Comparison of ENCODE assay signal across 2 cellular contexts in genomic region chr2:240308111-240308651, GRCh38.
TF ChIP-seq lines count a peak whose summit lies in the region.

No MANE protein-coding gene starts in this region.

TF ChIP-seq in SK-N-SH, 30 proteins besides CTCF, POLR2A, EP300 and RAD21 (continued from another document):
- no peak for TF ChIP-seq ZBTB33 (IDR thresholded peaks at IDR 0.05; ENCODE audit: borderline replicate concordance, low read depth)
- no peak for TF ChIP-seq FOSL2 (IDR thresholded peaks at IDR 0.05; ENCODE audit: borderline replicate concordance, low read depth)
- no peak for TF ChIP-seq POLR2AphosphoS5 (IDR thresholded peaks at IDR 0.05; ENCODE audit: low read depth, low read length)
- TF ChIP-seq MAX (IDR thresholded peaks at IDR 0.05; ENCODE audit: low read depth), result no peak
- TF ChIP-seq SMC3 (IDR thresholded peaks at IDR 0.05; ENCODE audit: low read depth, low read length), result no peak
- no peak for TF ChIP-seq PBX3 (IDR thresholded peaks at IDR 0.05)
- TF ChIP-seq RCOR1 (IDR thresholded peaks at IDR 0.05; ENCODE audit: low read length), result no peak

TF ChIP-seq in SK-N-SH treated with all-trans-retinoic acid at 6 μM for 48 hours, 23 proteins besides CTCF, POLR2A, EP300 and RAD21 (continued from another document):
- TF ChIP-seq CREB5 (CRISPR knock-in tag; IDR thresholded peaks at IDR 0.05; ENCODE audit: low read depth) (no peak), ISL1 (CRISPR knock-in tag; IDR thresholded peaks at IDR 0.05) (no peak), ZNF565 (CRISPR knock-in tag; conservative IDR thresholded peaks at IDR 0.05; ENCODE audit: low read depth) (no peak), CSDC2 (CRISPR knock-in tag; IDR thresholded peaks at IDR 0.05) (no peak), ZFP30 (CRISPR knock-in tag; IDR thresholded peaks at IDR 0.05) (no peak)
- TF ChIP-seq, protein P1, sequence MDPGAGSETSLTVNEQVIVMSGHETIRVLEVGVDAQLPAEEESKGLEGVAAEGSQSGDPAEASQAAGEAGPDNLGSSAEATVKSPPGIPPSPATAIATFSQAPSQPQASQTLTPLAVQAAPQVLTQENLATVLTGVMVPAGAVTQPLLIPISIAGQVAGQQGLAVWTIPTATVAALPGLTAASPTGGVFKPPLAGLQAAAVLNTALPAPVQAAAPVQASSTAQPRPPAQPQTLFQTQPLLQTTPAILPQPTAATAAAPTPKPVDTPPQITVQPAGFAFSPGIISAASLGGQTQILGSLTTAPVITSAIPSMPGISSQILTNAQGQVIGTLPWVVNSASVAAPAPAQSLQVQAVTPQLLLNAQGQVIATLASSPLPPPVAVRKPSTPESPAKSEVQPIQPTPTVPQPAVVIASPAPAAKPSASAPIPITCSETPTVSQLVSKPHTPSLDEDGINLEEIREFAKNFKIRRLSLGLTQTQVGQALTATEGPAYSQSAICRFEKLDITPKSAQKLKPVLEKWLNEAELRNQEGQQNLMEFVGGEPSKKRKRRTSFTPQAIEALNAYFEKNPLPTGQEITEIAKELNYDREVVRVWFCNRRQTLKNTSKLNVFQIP (CRISPR knock-in tag; IDR thresholded peaks at IDR 0.05; ENCODE audit: borderline replicate concordance, low read depth), result no peak
